ENCODE assay signal across 1 cellular context in genomic region chr9:129709471-129710460, GRCh38.
TF ChIP-seq lines count a peak whose summit lies in the region.

No MANE protein-coding gene starts in this region.

TF ChIP-seq in K562, 482 proteins besides CTCF, POLR2A, EP300 and RAD21:
- peak; percentile 51; the same call in 1 of the 2 replicates for TF ChIP-seq BCOR (IDR thresholded peaks at IDR 0.05)
- TF ChIP-seq NKRF (IDR thresholded peaks at IDR 0.05; ENCODE audit: borderline replicate concordance), result no peak
- TF ChIP-seq ZFP36 (IDR thresholded peaks at IDR 0.05; ENCODE audit: low read depth, low read length, partially characterized antibody), result peak; percentile 96
- 0 out of 4 replicates have a peak, but pooled peaks of 1 of the 2 experiments have one; percentile 12 for TF ChIP-seq KDM1A (IDR thresholded peaks at IDR 0.05)
- peak; percentile 20 for TF ChIP-seq RBM25 (IDR thresholded peaks at IDR 0.05; ENCODE audit: low read depth, low read length, severe bottlenecking)
- no peak for TF ChIP-seq NBN (IDR thresholded peaks at IDR 0.05; ENCODE audit: low read depth)
TF ChIP-seq in K562: peak in this region for 4.
